ENCODE assay signal across 19 cellular contexts in the genomic region with DNA sequence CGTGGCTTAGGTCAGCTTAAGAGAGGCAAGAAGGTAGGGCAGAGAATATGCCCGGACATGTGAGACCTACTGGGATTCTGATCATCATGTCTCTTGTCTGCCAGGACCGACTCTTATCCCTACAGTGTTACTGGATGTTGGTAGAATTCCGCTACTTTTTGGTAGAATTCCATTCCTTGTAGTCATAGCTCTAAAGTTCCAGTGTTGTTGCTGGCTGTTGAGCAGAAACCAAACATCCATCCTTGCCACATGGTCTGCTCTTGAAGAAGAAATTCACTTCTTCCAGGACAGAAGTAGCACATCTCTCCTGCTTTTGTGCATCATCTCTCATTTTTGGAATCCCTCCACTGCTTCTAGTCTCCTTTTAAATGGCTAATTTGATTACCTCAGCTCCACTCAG.
"Had no signal": no experiment of that assay in that cellular context is flagged by ENCODE, and none has a peak within 500 bp of the region (broad histone marks: within the 10 kb centered on the region; RNA-seq: fewer than 3 reads in every experiment).

No MANE protein-coding gene starts in this region.

- H3K27me3 Mint-ChIP-seq: activated naive CD8-positive, alpha-beta T cell treated with anti-CD3 and anti-CD28 coated beads, Interleukin-2, amount 10 ng/mL, durations not matched to agents 7 days and 5 days; memory B cell; stimulated activated naive B cell treated with anti-CD40 and anti-IgM and Interleukin-4, amounts not matched to agents 10 μg/mL and 1 μg/mL and 100 μg/mL, for 72 hours; T-helper 17 cell had no signal

- H3K9me3 Mint-ChIP-seq: nephron had no signal

- H3K4me1 Mint-ChIP-seq: activated naive CD8-positive, alpha-beta T cell treated with anti-CD3 and anti-CD28 coated beads, Interleukin-2, amount 10 ng/mL, durations not matched to agents 7 days and 5 days; memory B cell; nephron; stimulated activated naive B cell treated with anti-CD40 and anti-IgM and Interleukin-4, amounts not matched to agents 10 μg/mL and 1 μg/mL and 100 μg/mL, for 72 hours; T-helper 17 cell had no signal

- H3K4me1 ChIP-seq: colonic mucosa, heart left ventricle, left ventricle myocardium inferior, sigmoid colon had no signal

- ATAC-seq: activated T-cell treated with anti-CD3 and anti-CD28 coated beads, Interleukin-2, amount 50 U/mL, for 4 hours; heart left ventricle; stimulated activated naive B cell treated with anti-CD40 and anti-IgM and Interleukin-4, amounts not matched to agents 10 μg/mL and 1 μg/mL and 100 μg/mL, for 72 hours; T-helper 17 cell had no signal

- H3K27me3 ChIP-seq: cardiac muscle cell, colonic mucosa, heart left ventricle, sigmoid colon had no signal

- H3K27ac Mint-ChIP-seq: activated naive CD8-positive, alpha-beta T cell treated with anti-CD3 and anti-CD28 coated beads, Interleukin-2, amount 10 ng/mL, durations not matched to agents 7 days and 5 days; memory B cell; nephron; stimulated activated naive B cell treated with anti-CD40 and anti-IgM and Interleukin-4, amounts not matched to agents 10 μg/mL and 1 μg/mL and 100 μg/mL, for 72 hours; T-helper 17 cell had no signal

- H3K36me3 Mint-ChIP-seq: activated naive CD8-positive, alpha-beta T cell treated with anti-CD3 and anti-CD28 coated beads, Interleukin-2, amount 10 ng/mL, durations not matched to agents 7 days and 5 days; memory B cell; stimulated activated naive B cell treated with anti-CD40 and anti-IgM and Interleukin-4, amounts not matched to agents 10 μg/mL and 1 μg/mL and 100 μg/mL, for 72 hours had no signal

- H3K4me3 Mint-ChIP-seq: activated naive CD8-positive, alpha-beta T cell treated with anti-CD3 and anti-CD28 coated beads, Interleukin-2, amount 10 ng/mL, durations not matched to agents 7 days and 5 days; activated T-cell treated with anti-CD3 and anti-CD28 coated beads, Interleukin-2, amount 50 U/mL, for 4 hours; memory B cell; nephron; stimulated activated naive B cell treated with anti-CD40 and anti-IgM and Interleukin-4, amounts not matched to agents 10 μg/mL and 1 μg/mL and 100 μg/mL, for 72 hours; T-helper 17 cell had no signal

- FAIRE-seq: frontal cortex, islet of Langerhans, TTC549 had no signal

- H3K4me3 ChIP-seq: cardiac muscle cell, colonic mucosa, heart left ventricle, left ventricle myocardium inferior, sigmoid colon had no signal

- H3K27ac ChIP-seq: cardiac muscle cell, colonic mucosa, heart left ventricle, left ventricle myocardium inferior, sigmoid colon had no signal

- H3K36me3 ChIP-seq: cardiac muscle cell, colonic mucosa, heart left ventricle, left ventricle myocardium inferior, sigmoid colon had no signal

- H3K9me3 ChIP-seq: colonic mucosa, sigmoid colon had no signal

- DNase-seq: activated CD4-positive, alpha-beta T cell treated with anti-CD3 and anti-CD28 coated beads, Interleukin-2, amount 50 U/mL, for 4 hours; activated gamma-delta T cell; activated naive CD8-positive, alpha-beta T cell treated with anti-CD3 and anti-CD28 coated beads, Interleukin-2, amount 10 ng/mL, durations not matched to agents 7 days and 5 days; activated T-cell treated with anti-CD3 and anti-CD28 coated beads, Interleukin-2, amount 50 U/mL, for 4 hours; colonic mucosa; heart left ventricle; left ventricle myocardium inferior; sigmoid colon; stimulated activated CD4-positive, alpha-beta T cell treated with anti-CD3 and anti-CD28 coated beads, Interleukin-2, amount 100 ng/mL, for 24 hours; stimulated activated naive B cell treated with anti-CD40 and anti-IgM and Interleukin-4, amounts not matched to agents 10 μg/mL and 1 μg/mL and 100 μg/mL, for 72 hours; substantia nigra; T-helper 17 cell; trophoblast cell had no signal
